9 cellular contexts compared by ENCODE assay signal in the genomic region with DNA sequence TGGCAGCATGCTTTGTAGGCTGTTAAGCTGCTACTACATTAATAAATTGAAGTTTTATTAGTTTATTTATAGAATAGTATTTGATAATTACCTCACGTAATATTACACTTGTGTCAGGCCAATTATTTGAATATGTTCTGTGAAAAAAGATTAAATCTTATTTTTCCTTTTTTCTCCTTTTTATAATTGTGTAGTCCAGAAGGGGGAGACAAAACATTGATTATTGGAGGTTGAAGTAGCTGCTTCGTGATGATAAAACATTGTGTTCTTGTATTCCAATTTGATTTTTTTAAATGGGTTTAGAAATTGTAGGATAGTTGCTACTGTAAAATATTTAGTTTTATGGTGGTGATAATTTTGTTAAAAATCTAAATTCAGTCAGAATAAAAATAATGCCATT.
DNase-seq lines count a peak whose midpoint lies in the region; ATAC-seq and TF ChIP-seq lines count a peak whose summit lies in the region.
"Had no signal": no experiment of that assay in that cellular context is flagged by ENCODE, and none has a peak within 500 bp of the region (broad histone marks: within the 10 kb centered on the region; RNA-seq: fewer than 3 reads in every experiment).

No MANE protein-coding gene starts in this region.

- DNase-seq in natural killer cell = no peak
- DNase-seq in natural killer cell treated with Interleukin-12 subunit alpha and Interleukin-12 subunit beta and Interleukin-15 and Interleukin-18, amount 100 ng/mL, for 72 hours (ENCODE audit: low spot score) = no peak
- peak; percentile 44 for DNase-seq in OCI-M1 (lab: John Stamatoyannopoulos, UW)
- DNase-seq in fibroblast of peridontal ligament (ENCODE audit: extremely low read depth) = peak; percentile 44
- no peak for DNase-seq in CD8-positive, alpha-beta memory T cell
- no peak for DNase-seq in HuH-7.5 (ENCODE audit: low spot score)

- ATAC-seq in natural killer cell = no peak
- ATAC-seq in natural killer cell treated with Interleukin-12 subunit alpha and Interleukin-12 subunit beta and Interleukin-15 and Interleukin-18, amount 100 ng/mL, for 72 hours = no peak
- ATAC-seq in HG02678 (IDR thresholded peaks at IDR 0.05; ENCODE audit: unreplicated experiment) = no peak
- no peak for ATAC-seq in activated T-helper 17 cell treated with anti-CD3 and anti-CD28 coated beads, Interleukin-2, amount 50 U/mL, for 72 hours (replicated peaks)

- CTCF ChIA-PET in CD8-positive, alpha-beta memory T cell (lab: Charles Lee) = no interaction called here

- no peak overlapping the region for H3K4me3 ChIP-seq in CD8-positive, alpha-beta memory T cell (ENCODE audit: low read length)

- H3K27me3 Mint-ChIP-seq in natural killer cell (ENCODE audit: low read depth in 2 of 2) = no peaks in the 10 kb centered on the region
- no peaks in the 10 kb centered on the region for H3K27me3 Mint-ChIP-seq in natural killer cell treated with Interleukin-12 subunit alpha and Interleukin-12 subunit beta and Interleukin-15 and Interleukin-18, amount 100 ng/mL, for 72 hours
- H3K27me3 Mint-ChIP-seq in CD8-positive, alpha-beta memory T cell = peaks cover 0 to 1% of the 10 kb centered on the region in 2 donors
- H3K27me3 Mint-ChIP-seq in activated T-helper 17 cell treated with anti-CD3 and anti-CD28 coated beads, Interleukin-2, amount 50 U/mL, for 72 hours = no peaks in the 10 kb centered on the region

- no peaks in the 10 kb centered on the region for H3K27me3 ChIP-seq in CD8-positive, alpha-beta memory T cell (ENCODE audit: insufficient read depth, low read length, poor library complexity, severe bottlenecking)

- POLR2A ChIA-PET in CD8-positive, alpha-beta memory T cell (lab: Charles Lee) = no interaction called here

- no peaks in the 10 kb centered on the region for H3K36me3 Mint-ChIP-seq in natural killer cell
- no peaks in the 10 kb centered on the region for H3K36me3 Mint-ChIP-seq in natural killer cell treated with Interleukin-12 subunit alpha and Interleukin-12 subunit beta and Interleukin-15 and Interleukin-18, amount 100 ng/mL, for 72 hours
- H3K36me3 Mint-ChIP-seq in CD8-positive, alpha-beta memory T cell = peaks cover 0 to 1% (median 0%) of the 10 kb centered on the region in 3 donors
- H3K36me3 Mint-ChIP-seq in activated T-helper 17 cell treated with anti-CD3 and anti-CD28 coated beads, Interleukin-2, amount 50 U/mL, for 72 hours (ENCODE audit: low read depth) = no peaks in the 10 kb centered on the region

- no peaks in the 10 kb centered on the region for H3K9me3 ChIP-seq in CD8-positive, alpha-beta memory T cell (ENCODE audit: low read length)

- H3K4me1 ChIP-seq in CD8-positive, alpha-beta memory T cell (ENCODE audit: insufficient read depth, low read length) = no peaks in the 10 kb centered on the region

- H3K9me3 Mint-ChIP-seq in natural killer cell = no peaks in the 10 kb centered on the region
- no peaks in the 10 kb centered on the region for H3K9me3 Mint-ChIP-seq in natural killer cell treated with Interleukin-12 subunit alpha and Interleukin-12 subunit beta and Interleukin-15 and Interleukin-18, amount 100 ng/mL, for 72 hours
- H3K9me3 Mint-ChIP-seq in CD8-positive, alpha-beta memory T cell = no peaks in the 10 kb centered on the region
- no peaks in the 10 kb centered on the region for H3K9me3 Mint-ChIP-seq in activated T-helper 17 cell treated with anti-CD3 and anti-CD28 coated beads, Interleukin-2, amount 50 U/mL, for 72 hours
- H3K9me3 Mint-ChIP-seq: T-helper 1 cell treated with Interleukin-12 subunit alpha and Interleukin-12 subunit beta and Interleukin-4 antibody, amounts not matched to agents 30 μg/mL and 1 μg/mL, for 36 hours had no signal

- intact Hi-C loops in natural killer cell (cut with micrococcal nuclease) = no loop called here

- no peaks in the 10 kb centered on the region for H3K4me1 Mint-ChIP-seq in natural killer cell
- H3K4me1 Mint-ChIP-seq in natural killer cell treated with Interleukin-12 subunit alpha and Interleukin-12 subunit beta and Interleukin-15 and Interleukin-18, amount 100 ng/mL, for 72 hours (ENCODE audit: low read depth in 2 of 2) = no peaks in the 10 kb centered on the region
- H3K4me1 Mint-ChIP-seq in CD8-positive, alpha-beta memory T cell = peaks cover 0 to 3% (median 0%) of the 10 kb centered on the region in 3 donors
- no peaks in the 10 kb centered on the region for H3K4me1 Mint-ChIP-seq in activated T-helper 17 cell treated with anti-CD3 and anti-CD28 coated beads, Interleukin-2, amount 50 U/mL, for 72 hours

- H3K4me3 Mint-ChIP-seq in natural killer cell = no peak overlapping the region
- H3K4me3 Mint-ChIP-seq in natural killer cell treated with Interleukin-12 subunit alpha and Interleukin-12 subunit beta and Interleukin-15 and Interleukin-18, amount 100 ng/mL, for 72 hours = no peak overlapping the region
- H3K4me3 Mint-ChIP-seq in CD8-positive, alpha-beta memory T cell = no peak overlapping the region
- no peak overlapping the region for H3K4me3 Mint-ChIP-seq in activated T-helper 17 cell treated with anti-CD3 and anti-CD28 coated beads, Interleukin-2, amount 50 U/mL, for 72 hours
- H3K4me3 Mint-ChIP-seq: T-helper 1 cell treated with Interleukin-12 subunit alpha and Interleukin-12 subunit beta and Interleukin-4 antibody, amounts not matched to agents 30 μg/mL and 1 μg/mL, for 36 hours had no signal

- no peak overlapping the region for H3K27ac Mint-ChIP-seq in natural killer cell
- H3K27ac Mint-ChIP-seq in natural killer cell treated with Interleukin-12 subunit alpha and Interleukin-12 subunit beta and Interleukin-15 and Interleukin-18, amount 100 ng/mL, for 72 hours = no peak overlapping the region
- H3K27ac Mint-ChIP-seq in CD8-positive, alpha-beta memory T cell = no peak overlapping the region
- no peak overlapping the region for H3K27ac Mint-ChIP-seq in activated T-helper 17 cell treated with anti-CD3 and anti-CD28 coated beads, Interleukin-2, amount 50 U/mL, for 72 hours
- H3K27ac Mint-ChIP-seq: T-helper 1 cell treated with Interleukin-12 subunit alpha and Interleukin-12 subunit beta and Interleukin-4 antibody, amounts not matched to agents 30 μg/mL and 1 μg/mL, for 36 hours had no signal

- H3K36me3 ChIP-seq in CD8-positive, alpha-beta memory T cell (ENCODE audit: insufficient read depth, low read length) = no peaks in the 10 kb centered on the region

- H3K27ac ChIP-seq in CD8-positive, alpha-beta memory T cell (ENCODE audit: low read depth, low read length) = no peak overlapping the region

- TF ChIP-seq CTCF in natural killer cell (IDR thresholded peaks at IDR 0.05) = peak; percentile 27

Comparison
In these comparisons a context has a peak if more than half of its experiments do, and no peak if none do; other contexts are left out.
1. DNase-seq: peak in OCI-M1 (single experiment) and fibroblast of peridontal ligament (single experiment); none in natural killer cell (single experiment), natural killer cell treated with Interleukin-12 subunit alpha and Interleukin-12 subunit beta and Interleukin-15 and Interleukin-18, amount 100 ng/mL, for 72 hours (single experiment), CD8-positive, alpha-beta memory T cell (0 of 5) and HuH-7.5 (single experiment).